In genomic region chr5:83785176-83785668, GRCh38 we compare ENCODE assay signal across 19 cellular contexts.
DNase-seq lines count a peak whose midpoint lies in the region; TF ChIP-seq lines count a peak whose summit lies in the region.
"Had no signal": no experiment of that assay in that cellular context is flagged by ENCODE, and none has a peak within 500 bp of the region (broad histone marks: within the 10 kb centered on the region; RNA-seq: fewer than 3 reads in every experiment).

No MANE protein-coding gene starts in this region.

- no peak overlapping the region for H2BK120ac ChIP-seq in mesendoderm (ENCODE audit: low read depth, low read length)
- no peak overlapping the region for H2BK120ac ChIP-seq in trophoblast cell (ENCODE audit: insufficient read depth, low read length, poor library complexity)

- no peaks in the 10 kb centered on the region for H3K36me3 ChIP-seq in HEK293 (ENCODE audit: control insufficient read depth in 2 of 2, insufficient read depth in 1 of 2, low read length in 2 of 2)
- H3K36me3 ChIP-seq in mesendoderm (ENCODE audit: control insufficient read depth, insufficient read depth, low read length): no peaks in the 10 kb centered on the region
- H3K36me3 ChIP-seq in trophoblast cell (ENCODE audit: control insufficient read depth in 1 of 2, insufficient read depth in 2 of 2, low read length in 2 of 2): no peaks in the 10 kb centered on the region
- H3K36me3 ChIP-seq in breast epithelium: no peaks in the 10 kb centered on the region

- DNase-seq in D341Med (ENCODE audit: low spot score) (peak; percentile 20), mesendoderm (peak; percentile 80), trophoblast cell (no peak), breast epithelium (ENCODE audit: low spot score in 2 of 2) (no peak), NCI-H1436 treated with DMSO at 0.1 percent for 48 hours (lab: John Stamatoyannopoulos, UW) (no peak), T1000 (lab: John Stamatoyannopoulos, UW) (no peak)
- DNase-seq: AML-193; CD4-positive, alpha-beta T cell; DMS 273 treated with DMSO at 0.1 percent for 48 hours; DMS53; DND-41; EL; HCEC 1CT; HFFc6 had no signal

- no peak overlapping the region for H4K91ac ChIP-seq in trophoblast cell (ENCODE audit: low read depth, low read length)

- H3K4me3 ChIP-seq in HEK293 (ENCODE audit: low read depth, low read length) (no peak overlapping the region), mesendoderm (ENCODE audit: low read length) (no peak overlapping the region), trophoblast cell (ENCODE audit: low read depth, low read length) (no peak overlapping the region), breast epithelium (no peak overlapping the region)
- H3K4me3 ChIP-seq: A549 had no signal

- no peak overlapping the region for H2AFZ ChIP-seq in trophoblast cell (ENCODE audit: insufficient read depth, low read length, poor library complexity)

- H3K9ac ChIP-seq in mesendoderm (ENCODE audit: low read length) (no peak overlapping the region), trophoblast cell (ENCODE audit: low read length) (no peak overlapping the region)

- H3K23ac ChIP-seq in mesendoderm (ENCODE audit: low read length): no peak overlapping the region
- H3K23ac ChIP-seq in trophoblast cell (ENCODE audit: low read length): peak overlapping the region; percentile 75

- H3K4me2 ChIP-seq in mesendoderm (ENCODE audit: low read length): no peak overlapping the region
- no peak overlapping the region for H3K4me2 ChIP-seq in trophoblast cell (ENCODE audit: low read length)
- H3K4me2 ChIP-seq: A549 had no signal

- no peak overlapping the region for H3K56ac ChIP-seq in mesendoderm (ENCODE audit: low read length)

- H3K79me1 ChIP-seq in mesendoderm (ENCODE audit: low read length) (no peaks in the 10 kb centered on the region), trophoblast cell (ENCODE audit: low read length) (no peaks in the 10 kb centered on the region)

- TF ChIP-seq POLR2A in breast epithelium (IDR thresholded peaks at IDR 0.05): no peak

- H3K79me2 ChIP-seq in mesendoderm (ENCODE audit: control insufficient read depth, insufficient read depth, low read length) (no peaks in the 10 kb centered on the region), trophoblast cell (ENCODE audit: control insufficient read depth, insufficient read depth, low read length, poor library complexity) (no peaks in the 10 kb centered on the region)

- TF ChIP-seq CTCF in HEK293 (tag by site-specific recombination; IDR thresholded peaks at IDR 0.05) (no peak), breast epithelium (IDR thresholded peaks at IDR 0.05) (no peak)

- POLR2A ChIA-PET in HEK293 (lab: Yijun Ruan, JAX): no interaction called here

- H2BK15ac ChIP-seq in mesendoderm (replicated peaks; ENCODE audit: low read depth): no peak overlapping the region

- H3K18ac ChIP-seq in mesendoderm (ENCODE audit: low read length): no peak overlapping the region
- H3K18ac ChIP-seq in trophoblast cell (ENCODE audit: low read length): no peak overlapping the region

- 100% methylated on average over 1 of the region's 6 CpGs for WGBS in mesendoderm (ENCODE audit: extremely low coverage, insufficient coverage, low lambda C conversion rate)
- 100% methylated on average over 2 of the region's 6 CpGs for WGBS in trophoblast cell (ENCODE audit: extremely low coverage, insufficient coverage, insufficient read length)

- H4K8ac ChIP-seq in mesendoderm (ENCODE audit: low read depth, low read length): no peak overlapping the region
- H4K8ac ChIP-seq in trophoblast cell (ENCODE audit: low read depth, low read length): no peak overlapping the region

- H3K27me3 ChIP-seq in mesendoderm (ENCODE audit: insufficient read depth, low read length, poor library complexity) (no peaks in the 10 kb centered on the region), trophoblast cell (ENCODE audit: insufficient read depth, low read length) (no peaks in the 10 kb centered on the region), breast epithelium (no peaks in the 10 kb centered on the region)

- H3K4ac ChIP-seq in mesendoderm (ENCODE audit: low read depth, low read length): no peak overlapping the region
- no peak overlapping the region for H3K4ac ChIP-seq in trophoblast cell (ENCODE audit: low read depth, low read length)

- H3K27ac ChIP-seq in HEK293 (ENCODE audit: extremely low read depth, low read depth, low read length): no peak overlapping the region
- H3K27ac ChIP-seq in mesendoderm (ENCODE audit: low read depth, low read length): no peak overlapping the region
- H3K27ac ChIP-seq in trophoblast cell (ENCODE audit: low read depth, low read length): no peak overlapping the region
- no peak overlapping the region for H3K27ac ChIP-seq in breast epithelium
- H3K27ac ChIP-seq: 22Rv1, A549, C4-2B, HL-60 had no signal

- H3K9me3 ChIP-seq in HEK293 (ENCODE audit: control insufficient read depth, insufficient read depth, low read depth, low read length) (no peaks in the 10 kb centered on the region), trophoblast cell (ENCODE audit: insufficient read depth, low read depth, low read length) (no peaks in the 10 kb centered on the region), breast epithelium (no peaks in the 10 kb centered on the region)
- H3K9me3 ChIP-seq: A549 had no signal

- H4K12ac ChIP-seq in trophoblast cell (ENCODE audit: low read depth, low read length): no peak overlapping the region

- CTCF ChIA-PET in HEK293 (lab: Yijun Ruan, JAX): no interaction called here

- peak overlapping the region; percentile 47 for H2BK5ac ChIP-seq in mesendoderm (ENCODE audit: low read length)
- H2BK5ac ChIP-seq in trophoblast cell (ENCODE audit: low read depth, low read length, poor library complexity): no peak overlapping the region

- H3K14ac ChIP-seq in trophoblast cell (ENCODE audit: low read length): no peak overlapping the region

- H2AK5ac ChIP-seq in mesendoderm (ENCODE audit: low read length) (no peak overlapping the region), trophoblast cell (ENCODE audit: low read length) (no peak overlapping the region)

- H3K4me1 ChIP-seq in HEK293 (ENCODE audit: control insufficient read depth, insufficient read depth, low read length) (no peaks in the 10 kb centered on the region), mesendoderm (ENCODE audit: control insufficient read depth, low read depth, low read length) (peaks cover 4% of the 10 kb centered on the region), trophoblast cell (ENCODE audit: control insufficient read depth in 1 of 2, insufficient read depth in 2 of 2, low read length in 2 of 2) (no peaks in the 10 kb centered on the region), breast epithelium (no peaks in the 10 kb centered on the region)
- H3K4me1 ChIP-seq: A549 had no signal

- no peak overlapping the region for H4K5ac ChIP-seq in mesendoderm (ENCODE audit: low read length)

- H2BK12ac ChIP-seq in trophoblast cell (ENCODE audit: low read length): no peak overlapping the region

- intact Hi-C loops in breast epithelium (cut with DNase I; ENCODE audit: low total_unique reads): no loop called here

TF ChIP-seq in HEK293, 187 proteins besides CTCF, POLR2A, EP300 and RAD21:
- TF ChIP-seq ZNF202 (tag by site-specific recombination; IDR thresholded peaks at IDR 0.05; ENCODE audit: borderline replicate concordance) (no peak), FEZF1 (tag by site-specific recombination; IDR thresholded peaks at IDR 0.05) (peak; percentile 28; the same call in 1 of the 2 replicates)

Comparison
In these comparisons a context has a peak if more than half of its experiments do, and no peak if none do; other contexts are left out.
1. DNase-seq: peak in D341Med (single experiment) and mesendoderm (single experiment); none in trophoblast cell (0 of 2), breast epithelium (0 of 2), NCI-H1436 treated with DMSO at 0.1 percent for 48 hours (single experiment) and T1000 (single experiment).